Comparison of ENCODE assay signal across 8 cellular contexts in genomic region chr7:134458806-134459698, GRCh38. TPM values are rescaled to one million over a fixed set of nuclear protein-coding genes. Genes with fewer than 3 reads are reported as not detected.
DNase-seq lines count a peak whose midpoint lies in the region; ATAC-seq and TF ChIP-seq lines count a peak whose summit lies in the region.

TSS of gene AKR1B1 (minus strand) at chr7:134459100. CDS start at chr7:134459062, 38 bp downstream.

- H3F3A ChIP-seq in MM.1S (ENCODE audit: insufficient read depth, low read length), result peaks cover 17% of the 10 kb centered on the region

- H3K4me3 ChIP-seq in MM.1S (ENCODE audit: low read length), result peak within 1 kb of the TSS; percentile 83
- peak within 1 kb of the TSS; percentile 79 for H3K4me3 ChIP-seq in SJSA1
- H3K4me3 ChIP-seq in thoracic aorta, result peak within 1 kb of the TSS; percentile 92

- peaks cover 27% of the 10 kb centered on the region for H3K4me1 Mint-ChIP-seq in osteocyte (ENCODE audit: unreplicated experiment)

- H3K27ac ChIP-seq in MM.1S (ENCODE audit: low read length) (peak within 1 kb of the TSS; percentile 62; the same call in 1 of the 2 replicates), SJSA1 (peak within 1 kb of the TSS; percentile 26; the same call in 1 of the 2 replicates), thoracic aorta (peak within 1 kb of the TSS; percentile 79 to 90)

- peak within 1 kb of the TSS; percentile 71 for H2AFZ ChIP-seq in MM.1S (ENCODE audit: low read length)

- no peaks in the 10 kb centered on the region for H4K20me1 ChIP-seq in MM.1S (ENCODE audit: insufficient read depth, low read length)

- peaks cover 41% of the 10 kb centered on the region for H3K79me2 ChIP-seq in MM.1S (ENCODE audit: low read length)

- H3K9me3 Mint-ChIP-seq in activated naive CD4-positive, alpha-beta T cell treated with anti-CD3 and anti-CD28 coated beads, Interleukin-2, amount 50 U/mL, for 72 hours, result peaks cover 2 to 3% of the 10 kb centered on the region in 2 donors
- H3K9me3 Mint-ChIP-seq in osteocyte (ENCODE audit: unreplicated experiment), result peaks cover 3% of the 10 kb centered on the region

- peaks cover 10 to 16% of the 10 kb centered on the region in 2 donors for H3K36me3 Mint-ChIP-seq in activated naive CD4-positive, alpha-beta T cell treated with anti-CD3 and anti-CD28 coated beads, Interleukin-2, amount 50 U/mL, for 72 hours
- H3K36me3 Mint-ChIP-seq in osteocyte (ENCODE audit: unreplicated experiment), result no peaks in the 10 kb centered on the region

- ATAC-seq in activated naive CD4-positive, alpha-beta T cell treated with anti-CD3 and anti-CD28 coated beads, Interleukin-2, amount 50 U/mL, for 72 hours, result peak; percentile 93 to 96
- peak; percentile 74 for ATAC-seq in thoracic aorta (ENCODE audit: insufficient number of reproducible peaks, low FRiP score, low read depth)

- peak within 1 kb of the TSS; percentile 76 for H3K9ac ChIP-seq in MM.1S (ENCODE audit: low read length)

- peak within 1 kb of the TSS; percentile 86 to 91 for H3K27ac Mint-ChIP-seq in activated naive CD4-positive, alpha-beta T cell treated with anti-CD3 and anti-CD28 coated beads, Interleukin-2, amount 50 U/mL, for 72 hours
- H3K27ac Mint-ChIP-seq in osteocyte (ENCODE audit: unreplicated experiment), result peak within 1 kb of the TSS; percentile 57

- H3K9me3 ChIP-seq in MM.1S (replicated peaks; ENCODE audit: insufficient read depth, low read length), result no peaks in the 10 kb centered on the region
- peaks cover 3% of the 10 kb centered on the region; the same call in 1 of the 2 replicates for H3K9me3 ChIP-seq in SJSA1 (replicated peaks)
- no peaks in the 10 kb centered on the region for H3K9me3 ChIP-seq in thoracic aorta

- H3K9me2 ChIP-seq in MM.1S (replicated peaks; ENCODE audit: insufficient read depth, low read length), result no peaks in the 10 kb centered on the region

- DNase-seq in ELR (ENCODE audit: low read depth) (peak; percentile 89), H4 (ENCODE audit: low spot score) (peak; percentile 91), MM.1S (peak; percentile 98), SJSA1 (ENCODE audit: low read depth in 1 of 2, low spot score in 2 of 2) (peak; percentile 90 to 93), glomerular visceral epithelial cell (ENCODE audit: extremely low spot score) (peak; percentile 92), osteocyte (ENCODE audit: extremely low spot score, unreplicated experiment) (peak; percentile 96), thoracic aorta (ENCODE audit: low spot score) (peak; percentile 62)
- DNase-seq in activated naive CD4-positive, alpha-beta T cell treated with anti-CD3 and anti-CD28 coated beads, Interleukin-2, amount 50 U/mL, for 72 hours (ENCODE audit: low spot score in 2 of 2), result peak; percentile 86 to 88

- H3K27me3 ChIP-seq in MM.1S (replicated peaks; ENCODE audit: insufficient read depth, low read length), result no peaks in the 10 kb centered on the region
- H3K27me3 ChIP-seq in SJSA1 (replicated peaks), result no peaks in the 10 kb centered on the region
- H3K27me3 ChIP-seq in thoracic aorta (replicated peaks; ENCODE audit: insufficient read depth), result no peaks in the 10 kb centered on the region

- H3K4me2 ChIP-seq in MM.1S (ENCODE audit: low read depth, low read length), result peak within 1 kb of the TSS; percentile 85

- TF ChIP-seq CTCF in MM.1S (IDR thresholded peaks at IDR 0.05; ENCODE audit: low read length), result peak; percentile 93
- TF ChIP-seq CTCF in osteocyte (IDR thresholded peaks at IDR 0.05), result peak; percentile 64
- peak; percentile 76 for TF ChIP-seq CTCF in thoracic aorta (IDR thresholded peaks at IDR 0.05)

- H3K4me3 Mint-ChIP-seq in osteocyte (ENCODE audit: unreplicated experiment), result peak within 1 kb of the TSS; percentile 85

- H3K4me1 ChIP-seq in MM.1S (ENCODE audit: low read length) (peaks cover 18% of the 10 kb centered on the region), SJSA1 (replicated peaks) (peaks cover 33% of the 10 kb centered on the region), thoracic aorta (ENCODE audit: control insufficient read depth in 1 of 2, low read depth in 2 of 2) (peaks cover 9 to 40% of the 10 kb centered on the region in 2 donors)

- H3K36me3 ChIP-seq in MM.1S (replicated peaks; ENCODE audit: insufficient read depth, low read length), result 0 out of 2 replicates have a peak, but pooled peaks cover 4% of the 10 kb centered on the region
- peaks cover 21% of the 10 kb centered on the region for H3K36me3 ChIP-seq in SJSA1
- H3K36me3 ChIP-seq in thoracic aorta, result no peaks in the 10 kb centered on the region

- H3K27me3 Mint-ChIP-seq in osteocyte (ENCODE audit: unreplicated experiment), result no peaks in the 10 kb centered on the region

RNA-seq across cellular contexts. Expression of gene AKR1B1, which starts in this region (rescaled TPM):
- total RNA-seq in H4 (2014; rRNA removed; shearing (Covaris generic)), result 261 and 288 TPM in 2 replicates
- total RNA-seq in SJSA1 (2014; rRNA removed; shearing (Covaris generic)), result 79.8 and 103 TPM in 2 replicates
- 100 to 1,000 TPM; 104 to 144 TPM for total RNA-seq in activated naive CD4-positive, alpha-beta T cell treated with anti-CD3 and anti-CD28 coated beads, Interleukin-2, amount 50 U/mL, for 72 hours
- total RNA-seq in osteocyte, result 59.4 and 61.8 TPM in 2 replicates
- 100 to 1,000 TPM in 1 of 2 donors, 10 to 100 TPM in 1; 97.4 to 116 TPM for total RNA-seq in thoracic aorta

Comparison
In these comparisons a context has a peak if more than half of its experiments do, and no peak if none do; other contexts are left out.
1. Peak in every context shown above with its lines: DNase-seq, ATAC-seq, H3K4me3 ChIP-seq and H3K27ac ChIP-seq.
2. H3K27ac ChIP-seq: peak in every context shown above with its lines; median percentile 84 in thoracic aorta; 62 in MM.1S; 26 in SJSA1.